Comparison of ENCODE assay signal across 17 cellular contexts in genomic region chr1:152215604-152216003, GRCh38. TPM values are rescaled to one million over a fixed set of nuclear protein-coding genes. Genes with fewer than 3 reads are reported as not detected.
"Had no signal": no experiment of that assay in that cellular context is flagged by ENCODE, and none has a peak within 500 bp of the region (broad histone marks: within the 10 kb centered on the region; RNA-seq: fewer than 3 reads in every experiment).

No MANE protein-coding gene starts in this region.

RNA-seq across cellular contexts. Expression of gene HRNR, which starts 8.4 kb away (rescaled TPM):
- total RNA-seq: activated CD4-positive, alpha-beta T cell treated with anti-CD3 and anti-CD28 coated beads for 36 hours; activated CD4-positive, alpha-beta T cell treated with anti-CD3 and anti-CD28 coated beads, Interleukin-2, amount 10 ng/mL, durations not matched to agents 7 days and 5 days; activated CD8-positive, alpha-beta T cell treated with anti-CD3 and anti-CD28 coated beads, Interleukin-2, amount 10 ng/mL, durations not matched to agents 7 days and 5 days; activated naive CD4-positive, alpha-beta T cell treated with anti-CD3 and anti-CD28 coated beads for 36 hours; activated naive CD4-positive, alpha-beta T cell treated with anti-CD3 and anti-CD28 coated beads, Interleukin-2, amount 50 U/mL, for 72 hours; activated T-cell treated with anti-CD3 and anti-CD28 coated beads, Interleukin-2, amount 50 U/mL, for 4 hours; activated T-helper 1 cell treated with anti-CD3 and anti-CD28 coated beads, Interleukin-12 subunit alpha, Interleukin-12 subunit beta, Interleukin-2, Interleukin-4 antibody, amounts not matched to agents 30 ng/mL and 10 ng/mL and 1 ng/mL, durations not matched to agents 14 hours and 24 hours and 36 hours; breast epithelium; MCF 10A; OCI-LY7; PC-9; Right ventricle myocardium inferior; SK-MEL-5; T-cell; T-helper 17 cell; WTC11 had no signal
- polyA plus RNA-seq: IgD-negative memory B cell had no signal

RNA-seq across cellular contexts. Expression of gene RPTN, which starts 56.6 kb away (rescaled TPM):
- total RNA-seq: activated CD4-positive, alpha-beta T cell treated with anti-CD3 and anti-CD28 coated beads for 36 hours; activated CD4-positive, alpha-beta T cell treated with anti-CD3 and anti-CD28 coated beads, Interleukin-2, amount 10 ng/mL, durations not matched to agents 7 days and 5 days; activated CD8-positive, alpha-beta T cell treated with anti-CD3 and anti-CD28 coated beads, Interleukin-2, amount 10 ng/mL, durations not matched to agents 7 days and 5 days; activated naive CD4-positive, alpha-beta T cell treated with anti-CD3 and anti-CD28 coated beads for 36 hours; activated naive CD4-positive, alpha-beta T cell treated with anti-CD3 and anti-CD28 coated beads, Interleukin-2, amount 50 U/mL, for 72 hours; activated T-cell treated with anti-CD3 and anti-CD28 coated beads, Interleukin-2, amount 50 U/mL, for 4 hours; activated T-helper 1 cell treated with anti-CD3 and anti-CD28 coated beads, Interleukin-12 subunit alpha, Interleukin-12 subunit beta, Interleukin-2, Interleukin-4 antibody, amounts not matched to agents 30 ng/mL and 10 ng/mL and 1 ng/mL, durations not matched to agents 14 hours and 24 hours and 36 hours; breast epithelium; MCF 10A; OCI-LY7; PC-9; Right ventricle myocardium inferior; SK-MEL-5; T-cell; T-helper 17 cell; WTC11 had no signal
- polyA plus RNA-seq: IgD-negative memory B cell had no signal
